10 cellular contexts compared by ENCODE assay signal in genomic region chr19:34350161-34350561, GRCh38. TPM values are rescaled to one million over a fixed set of nuclear protein-coding genes. Genes with fewer than 3 reads are reported as not detected.
DNase-seq lines count a peak whose midpoint lies in the region; ATAC-seq and TF ChIP-seq lines count a peak whose summit lies in the region.
"Had no signal": no experiment of that assay in that cellular context is flagged by ENCODE, and none has a peak within 500 bp of the region (broad histone marks: within the 10 kb centered on the region; RNA-seq: fewer than 3 reads in every experiment).

No MANE protein-coding gene starts in this region.

- intact Hi-C loops in Right ventricle myocardium superior (cut with DNase I), result no loop called here

- no peaks in the 10 kb centered on the region for H3K27me3 Mint-ChIP-seq in activated naive CD8-positive, alpha-beta T cell treated with anti-CD3 and anti-CD28 coated beads, Interleukin-2, amount 50 U/mL, for 24 hours

- H3K27ac Mint-ChIP-seq in activated naive CD8-positive, alpha-beta T cell treated with anti-CD3 and anti-CD28 coated beads, Interleukin-2, amount 50 U/mL, for 24 hours, result peak overlapping the region; percentile 76

- H3K4me3 ChIP-seq in coronary artery, result no peak overlapping the region
- H3K4me3 ChIP-seq: left ventricle myocardium inferior had no signal

- peaks cover 20% of the 10 kb centered on the region for H3K4me1 Mint-ChIP-seq in activated naive CD8-positive, alpha-beta T cell treated with anti-CD3 and anti-CD28 coated beads, Interleukin-2, amount 50 U/mL, for 24 hours

- TF ChIP-seq CTCF in coronary artery (IDR thresholded peaks at IDR 0.05), result no peak

- H3K36me3 Mint-ChIP-seq in activated naive CD8-positive, alpha-beta T cell treated with anti-CD3 and anti-CD28 coated beads, Interleukin-2, amount 50 U/mL, for 24 hours (ENCODE audit: low read depth), result peaks cover 8% of the 10 kb centered on the region

- H3K4me3 Mint-ChIP-seq in activated naive CD8-positive, alpha-beta T cell treated with anti-CD3 and anti-CD28 coated beads, Interleukin-2, amount 50 U/mL, for 24 hours, result peak overlapping the region; percentile 47

- no peak overlapping the region for H3K27ac ChIP-seq in coronary artery
- H3K27ac ChIP-seq: left ventricle myocardium inferior had no signal

- no peaks in the 10 kb centered on the region for H3K9me3 Mint-ChIP-seq in activated naive CD8-positive, alpha-beta T cell treated with anti-CD3 and anti-CD28 coated beads, Interleukin-2, amount 50 U/mL, for 24 hours

- ATAC-seq in activated naive CD8-positive, alpha-beta T cell treated with anti-CD3 and anti-CD28 coated beads, Interleukin-2, amount 50 U/mL, for 24 hours, result peak; percentile 90
- ATAC-seq in Right ventricle myocardium superior (ENCODE audit: poor library complexity) (no peak), GM18909 (IDR thresholded peaks at IDR 0.05; ENCODE audit: poor library complexity, unreplicated experiment) (no peak), GM18907 (IDR thresholded peaks at IDR 0.05; ENCODE audit: unreplicated experiment) (no peak)

- DNase-seq in EL, result peak; percentile 13
- DNase-seq in activated CD4-positive, alpha-beta T cell treated with anti-CD3 and anti-CD28 coated beads for 48 hours, result peak; percentile 76
- DNase-seq in activated naive CD8-positive, alpha-beta T cell treated with anti-CD3 and anti-CD28 coated beads, Interleukin-2, amount 50 U/mL, for 24 hours, result peak; percentile 54
- peak; percentile 36 to 56 for DNase-seq in stimulated activated CD4-positive, alpha-beta T cell treated with anti-CD3 and anti-CD28 coated beads, Interleukin-4, amount 100 ng/mL, for 48 hours (ENCODE audit: low read depth in 2 of 2)
- DNase-seq in coronary artery (ENCODE audit: low spot score), result no peak
- DNase-seq in Right ventricle myocardium superior, result no peak
- DNase-seq: left ventricle myocardium inferior, NCI-H2029 treated with DMSO at 0.1 percent for 48 hours had no signal

RNA-seq across cellular contexts. Expression of gene GPI, which starts 14.8 kb away (rescaled TPM):
- total RNA-seq in Right ventricle myocardium superior, result 500 TPM

RNA-seq across cellular contexts. Expression of gene PDCD2L, which starts 54.0 kb away (rescaled TPM):
- 10.4 TPM for total RNA-seq in Right ventricle myocardium superior

Comparison
In these comparisons a context has a peak if more than half of its experiments do, and no peak if none do; other contexts are left out.
1. DNase-seq: peak in EL (single experiment), activated CD4-positive, alpha-beta T cell treated with anti-CD3 and anti-CD28 coated beads for 48 hours (single experiment), activated naive CD8-positive, alpha-beta T cell treated with anti-CD3 and anti-CD28 coated beads, Interleukin-2, amount 50 U/mL, for 24 hours (single experiment) and stimulated activated CD4-positive, alpha-beta T cell treated with anti-CD3 and anti-CD28 coated beads, Interleukin-4, amount 100 ng/mL, for 48 hours (2 of 2); none in coronary artery (single experiment) and Right ventricle myocardium superior (single experiment).